ENCODE assay signal across 3 cellular contexts in genomic region chr1:30766948-30767347, GRCh38. TPM values are rescaled to one million over a fixed set of nuclear protein-coding genes. Genes with fewer than 3 reads are reported as not detected.
"Had no signal": no experiment of that assay in that cellular context is flagged by ENCODE, and none has a peak within 500 bp of the region (broad histone marks: within the 10 kb centered on the region; RNA-seq: fewer than 3 reads in every experiment).

No MANE protein-coding gene starts in this region.

RNA-seq across cellular contexts. Expression of gene LAPTM5, which starts 9.4 kb away (rescaled TPM):
- total RNA-seq: NCI-H460, SJSA1 had no signal

RNA-seq across cellular contexts. Expression of gene MATN1, which starts 43.6 kb away (rescaled TPM):
- total RNA-seq: Right ventricle myocardium inferior had no signal
